ENCODE assay signal across 16 cellular contexts in genomic region chr16:52494621-52495020, GRCh38. TPM values are rescaled to one million over a fixed set of nuclear protein-coding genes. Genes with fewer than 3 reads are reported as not detected.
A peak's percentile ranks its signal among the peaks of the same experiment; 100 is the strongest.
DNase-seq lines count a peak whose midpoint lies in the region; ATAC-seq and TF ChIP-seq lines count a peak whose summit lies in the region.
"Had no signal": no experiment of that assay in that cellular context is flagged by ENCODE, and none has a peak within 500 bp of the region (broad histone marks: within the 10 kb centered on the region; RNA-seq: fewer than 3 reads in every experiment).

No MANE protein-coding gene starts in this region.

- H3K27ac Mint-ChIP-seq in stimulated activated effector memory CD8-positive, alpha-beta T cell treated with anti-CD3 and anti-CD28 coated beads, Interleukin-12 subunit alpha, Interleukin-12 subunit beta, amount 100 ng/mL, for 72 hours, result no peak overlapping the region
- H3K27ac Mint-ChIP-seq: T-cell had no signal

- H3K36me3 Mint-ChIP-seq in stimulated activated effector memory CD8-positive, alpha-beta T cell treated with anti-CD3 and anti-CD28 coated beads, Interleukin-12 subunit alpha, Interleukin-12 subunit beta, amount 100 ng/mL, for 72 hours, result no peaks in the 10 kb centered on the region
- H3K36me3 Mint-ChIP-seq: T-cell had no signal

- WGBS in liver, result 52% methylated on average over 3 of the region's 3 CpGs

- H3K27me3 ChIP-seq in Panc1 (ENCODE audit: control insufficient read depth, insufficient read depth, low read length), result no peaks in the 10 kb centered on the region
- H3K27me3 ChIP-seq in liver (ENCODE audit: control insufficient read depth in 4 of 4, insufficient read depth in 4 of 4, low read length in 3 of 4), result no peaks in the 10 kb centered on the region
- H3K27me3 ChIP-seq: BLaER1 treated with 17β-estradiol and CSF1 and Interleukin-3, amounts not matched to agents 10 nM and 100 nM had no signal

- H3K9ac ChIP-seq in liver (ENCODE audit: low read depth in 1 of 2, low read length in 2 of 2), result no peak overlapping the region
- H3K9ac ChIP-seq: BLaER1 treated with 17β-estradiol and CSF1 and Interleukin-3, amounts not matched to agents 10 nM and 100 nM had no signal

- H3K4me3 ChIP-seq in Panc1 (ENCODE audit: low read depth in 2 of 2, low read length in 2 of 2), result no peak overlapping the region
- H3K4me3 ChIP-seq in liver (ENCODE audit: low read depth in 1 of 3, low read length in 3 of 3), result no peak overlapping the region
- H3K4me3 ChIP-seq: BLaER1 treated with 17β-estradiol and CSF1 and Interleukin-3, amounts not matched to agents 10 nM and 100 nM; K562 had no signal

- H3K4me1 Mint-ChIP-seq in stimulated activated effector memory CD8-positive, alpha-beta T cell treated with anti-CD3 and anti-CD28 coated beads, Interleukin-12 subunit alpha, Interleukin-12 subunit beta, amount 100 ng/mL, for 72 hours, result no peaks in the 10 kb centered on the region

- no peaks in the 10 kb centered on the region; the same call in 1 of the 2 replicates for H3K4me1 ChIP-seq in Panc1 (ENCODE audit: control insufficient read depth, insufficient read depth, low read length)
- peaks cover 11 to 59% (median 48%) of the 10 kb centered on the region in 4 donors for H3K4me1 ChIP-seq in liver (ENCODE audit: control insufficient read depth in 4 of 4, insufficient read depth in 4 of 4, low read length in 3 of 4)

- in situ Hi-C loops in Panc1 (cut with HindIII; ENCODE audit: low pct_unique_long_range_greater_than_20kb, low sequenced_read_pairs), result no loop called here

- ATAC-seq in Panc1 (no peak), GM18868 (IDR thresholded peaks at IDR 0.05; ENCODE audit: unreplicated experiment) (no peak)
- ATAC-seq in stimulated activated effector memory CD8-positive, alpha-beta T cell treated with anti-CD3 and anti-CD28 coated beads, Interleukin-12 subunit alpha, Interleukin-12 subunit beta, amount 100 ng/mL, for 72 hours, result no peak
- ATAC-seq: K562, T-cell had no signal

- H3K9me3 Mint-ChIP-seq in stimulated activated effector memory CD8-positive, alpha-beta T cell treated with anti-CD3 and anti-CD28 coated beads, Interleukin-12 subunit alpha, Interleukin-12 subunit beta, amount 100 ng/mL, for 72 hours, result peaks cover 3% of the 10 kb centered on the region

- peak; percentile 92 for DNase-seq in DMS53 (lab: John Stamatoyannopoulos, UW)
- peak; percentile 34 for DNase-seq in NCI-H146 treated with DMSO at 0.1 percent for 48 hours (lab: John Stamatoyannopoulos, UW; ENCODE audit: unreplicated experiment)
- no peak for DNase-seq in Panc1 (ENCODE audit: low read depth, low spot score)
- no peak for DNase-seq in stimulated activated effector memory CD8-positive, alpha-beta T cell treated with anti-CD3 and anti-CD28 coated beads, Interleukin-12 subunit alpha, Interleukin-12 subunit beta, amount 100 ng/mL, for 72 hours (ENCODE audit: low spot score in 2 of 2)
- DNase-seq in ureter (ENCODE audit: low spot score), result no peak
- DNase-seq: NCI-H1048; NCI-H510A; NK-92 treated with Interleukin-12 subunit alpha and Interleukin-12 subunit beta, amount 100 ng/mL, for 24 hours; OCI-M1; T-cell; T1000 had no signal

- no TSS peak for BruUV-seq in Panc1 (replicated peaks; lab: Mats Ljungman, UMichigan)

- POLR2A ChIA-PET in Panc1 (lab: Charles Lee), result no interaction called here

- H3K4me3 Mint-ChIP-seq in stimulated activated effector memory CD8-positive, alpha-beta T cell treated with anti-CD3 and anti-CD28 coated beads, Interleukin-12 subunit alpha, Interleukin-12 subunit beta, amount 100 ng/mL, for 72 hours, result no peak overlapping the region
- H3K4me3 Mint-ChIP-seq: T-cell had no signal

- TF ChIP-seq RAD21 in liver (IDR thresholded peaks at IDR 0.05), result peak; percentile 43 to 46

- TF ChIP-seq CTCF in Panc1 (IDR thresholded peaks at IDR 0.05) (no peak), liver (IDR thresholded peaks at IDR 0.05; ENCODE audit: low read depth, low read length, missing input control) (no peak)

- CTCF ChIA-PET in Panc1 (lab: Charles Lee), result no interaction called here

- H3K36me3 ChIP-seq in Panc1 (ENCODE audit: control insufficient read depth, insufficient read depth, low read length) (no peaks in the 10 kb centered on the region), liver (ENCODE audit: control insufficient read depth in 4 of 4, insufficient read depth in 3 of 4, low read depth in 1 of 4, low read length in 3 of 4) (no peaks in the 10 kb centered on the region)
- H3K36me3 ChIP-seq: BLaER1 treated with 17β-estradiol and CSF1 and Interleukin-3, amounts not matched to agents 10 nM and 100 nM had no signal

- H3K27ac ChIP-seq in Panc1 (ENCODE audit: low read length), result peak overlapping the region; percentile 74
- peak overlapping the region; percentile 43 to 47 for H3K27ac ChIP-seq in liver (ENCODE audit: low read depth in 1 of 2, low read length in 2 of 2)
- H3K27ac ChIP-seq: BLaER1 treated with 17β-estradiol and CSF1 and Interleukin-3, amounts not matched to agents 10 nM and 100 nM had no signal

- intact Hi-C loops in Panc1 (cut with micrococcal nuclease; ENCODE audit: unreplicated experiment), result no loop called here

- H3K9me3 ChIP-seq in Panc1 (ENCODE audit: control insufficient read depth, insufficient read depth, low read depth, low read length), result no peaks in the 10 kb centered on the region
- no peaks in the 10 kb centered on the region for H3K9me3 ChIP-seq in liver (ENCODE audit: control insufficient read depth in 4 of 4, low read length in 3 of 4)

TF ChIP-seq in liver, 16 proteins besides CTCF, POLR2A, EP300 and RAD21:
- TF ChIP-seq REST (IDR thresholded peaks at IDR 0.05) (peak; percentile 47), FOXA2 (IDR thresholded peaks at IDR 0.05) (peak; percentile 83), YY1 (IDR thresholded peaks at IDR 0.05) (peak; percentile 48), TAF1 (conservative IDR thresholded peaks at IDR 0.05) (no peak), NR2F2 (IDR thresholded peaks at IDR 0.05) (no peak), EGR1 (IDR thresholded peaks at IDR 0.05; ENCODE audit: low read depth in 2 of 2) (no peak), FOXA1 (IDR thresholded peaks at IDR 0.05) (peak; percentile 67), GABPA (IDR thresholded peaks at IDR 0.05 in 1 of 2, conservative IDR thresholded peaks at IDR 0.05 in 1 of 2) (no peak), JUND (IDR thresholded peaks at IDR 0.05) (peak in 1 of 2 donors; percentile 63), ATF3 (IDR thresholded peaks at IDR 0.05) (peak; percentile 66), ZBTB33 (IDR thresholded peaks at IDR 0.05) (peak; percentile 42), HNF4G (IDR thresholded peaks at IDR 0.05) (no peak), MAX (IDR thresholded peaks at IDR 0.05) (peak; percentile 56), HNF4A (conservative IDR thresholded peaks at IDR 0.05) (peak; percentile 48 to 63), RXRA (IDR thresholded peaks at IDR 0.05) (peak in 1 of 2 donors; percentile 65), SP1 (IDR thresholded peaks at IDR 0.05) (peak; percentile 29)

RNA-seq across cellular contexts. Expression of gene TOX3, which starts 52.3 kb away (rescaled TPM):
- total RNA-seq in Panc1 (2021; ENCODE audit: unreplicated experiment) (3.4 TPM), liver (1 to 10 TPM; 1.3 to 2.1 TPM), ureter (32.5 TPM)
- 8.0 TPM for polyA plus RNA-seq in Panc1 (2012; ENCODE audit: insufficient read length)
- 1 to 10 TPM; 2.7 to 3.5 TPM for polyA plus RNA-seq in liver
- total RNA-seq: K562, SK-MEL-5 had no signal
- polyA plus RNA-seq: K562 had no signal

Comparison
In these comparisons a context has a peak if more than half of its experiments do, and no peak if none do; other contexts are left out.
1. DNase-seq: peak in DMS53 (single experiment) and NCI-H146 treated with DMSO at 0.1 percent for 48 hours (single experiment); none in Panc1 (single experiment), stimulated activated effector memory CD8-positive, alpha-beta T cell treated with anti-CD3 and anti-CD28 coated beads, Interleukin-12 subunit alpha, Interleukin-12 subunit beta, amount 100 ng/mL, for 72 hours (0 of 2) and ureter (single experiment).